Comparison of ENCODE assay signal across 1 cellular context in genomic region chr12:51023625-51024395, GRCh38.
TF ChIP-seq lines count a peak whose summit lies in the region.

No MANE protein-coding gene starts in this region.

TF ChIP-seq in HEK293, 187 proteins besides CTCF, POLR2A, EP300 and RAD21 (continued from another document):
- TF ChIP-seq ZNF488 (tag by site-specific recombination; IDR thresholded peaks at IDR 0.05): no peak
TF ChIP-seq in HEK293: peak in this region for 3.
